ENCODE assay signal across 1 cellular context in genomic region chr5:150846651-150847333, GRCh38.
A peak's percentile ranks its signal among the peaks of the same experiment; 100 is the strongest.
TF ChIP-seq lines count a peak whose summit lies in the region.

No MANE protein-coding gene starts in this region.

TF ChIP-seq in HepG2, 621 proteins besides CTCF, POLR2A, EP300 and RAD21 (continued from another document):
- TF ChIP-seq ARID5B (CRISPR knock-in tag; IDR thresholded peaks at IDR 0.05) (peak; percentile 48), TFDP1 (CRISPR knock-in tag; IDR thresholded peaks at IDR 0.05; ENCODE audit: borderline replicate concordance) (peak; percentile 78; the same call in 1 of the 2 replicates), CBFB (CRISPR knock-in tag; IDR thresholded peaks at IDR 0.05) (no peak), ZNF652 (CRISPR knock-in tag; IDR thresholded peaks at IDR 0.05; ENCODE audit: borderline replicate concordance, low read depth) (peak; percentile 82), ZBTB21 (CRISPR knock-in tag; IDR thresholded peaks at IDR 0.05) (no peak), THAP11 (CRISPR knock-in tag; IDR thresholded peaks at IDR 0.05) (peak; percentile 37; the same call in 1 of the 2 replicates), EEA1 (CRISPR knock-in tag; IDR thresholded peaks at IDR 0.05; ENCODE audit: borderline replicate concordance) (no peak), BHLHE40 (IDR thresholded peaks at IDR 0.05; ENCODE audit: low read length) (peak; percentile 91), FOXO1 (CRISPR knock-in tag; IDR thresholded peaks at IDR 0.05) (0 out of 2 replicates have a peak, but pooled peaks have one; percentile 11), ZNF207 (IDR thresholded peaks at IDR 0.05; ENCODE audit: borderline replicate concordance) (no peak), MXD1 (CRISPR knock-in tag; IDR thresholded peaks at IDR 0.05) (no peak), ARNT2 (CRISPR knock-in tag; IDR thresholded peaks at IDR 0.05; ENCODE audit: low read depth) (0 out of 2 replicates have a peak, but pooled peaks have one; percentile 33), ZNF24 (IDR thresholded peaks at IDR 0.05) (no peak), ZFX (CRISPR knock-in tag; IDR thresholded peaks at IDR 0.05; ENCODE audit: low read depth) (no peak), HMGXB4 (CRISPR knock-in tag; IDR thresholded peaks at IDR 0.05; ENCODE audit: borderline replicate concordance in 1 of 2, low read depth in 1 of 2) (peak; percentile 34 to 36; a peak in 2 of 4 replicates), CHD2 (IDR thresholded peaks at IDR 0.05; ENCODE audit: low read depth, low read length) (no peak), ZNF841 (CRISPR knock-in tag; IDR thresholded peaks at IDR 0.05; ENCODE audit: borderline replicate concordance) (no peak), TFDP2 (CRISPR knock-in tag; IDR thresholded peaks at IDR 0.05) (0 out of 2 replicates have a peak, but pooled peaks have one; percentile 51), TBX2 (CRISPR knock-in tag; IDR thresholded peaks at IDR 0.05; ENCODE audit: borderline replicate concordance) (peak; percentile 56; the same call in 1 of the 2 replicates), ZMYM4 (CRISPR knock-in tag; IDR thresholded peaks at IDR 0.05) (peak; percentile 44; the same call in 1 of the 2 replicates), FOXP4 (CRISPR knock-in tag; IDR thresholded peaks at IDR 0.05) (peak; percentile 45; the same call in 1 of the 2 replicates), MNT (IDR thresholded peaks at IDR 0.05) (no peak), KLF15 (CRISPR knock-in tag; IDR thresholded peaks at IDR 0.05; ENCODE audit: borderline replicate concordance) (no peak), ZNF576 (CRISPR knock-in tag; IDR thresholded peaks at IDR 0.05) (no peak), ZNF281 (CRISPR knock-in tag; IDR thresholded peaks at IDR 0.05; ENCODE audit: borderline replicate concordance) (0 out of 2 replicates have a peak, but pooled peaks have one; percentile 18)
